In genomic region chr7:151349507-151349853, GRCh38 we compare ENCODE assay signal across 9 cellular contexts. TPM values are rescaled to one million over a fixed set of nuclear protein-coding genes. Genes with fewer than 3 reads are reported as not detected.
A peak's percentile ranks its signal among the peaks of the same experiment; 100 is the strongest.
DNase-seq lines count a peak whose midpoint lies in the region; ATAC-seq and TF ChIP-seq lines count a peak whose summit lies in the region.
"Had no signal": no experiment of that assay in that cellular context is flagged by ENCODE, and none has a peak within 500 bp of the region (broad histone marks: within the 10 kb centered on the region; RNA-seq: fewer than 3 reads in every experiment).

No MANE protein-coding gene starts in this region.

- TF ChIP-seq CTCF in brain (conservative IDR thresholded peaks at IDR 0.05) = no peak

- H3K27me3 Mint-ChIP-seq in T-helper 1 cell treated with Interleukin-12 subunit alpha and Interleukin-12 subunit beta and Interleukin-4 antibody, amounts not matched to agents 30 μg/mL and 1 μg/mL, for 36 hours (ENCODE audit: low read depth) = no peaks in the 10 kb centered on the region
- no peaks in the 10 kb centered on the region for H3K27me3 Mint-ChIP-seq in brain

- H3K36me3 Mint-ChIP-seq in T-helper 1 cell treated with Interleukin-12 subunit alpha and Interleukin-12 subunit beta and Interleukin-4 antibody, amounts not matched to agents 30 μg/mL and 1 μg/mL, for 36 hours (ENCODE audit: low read depth) = peaks cover 38% of the 10 kb centered on the region
- H3K36me3 Mint-ChIP-seq in brain = peaks cover 51% of the 10 kb centered on the region

- H3K27ac Mint-ChIP-seq in T-helper 1 cell treated with Interleukin-12 subunit alpha and Interleukin-12 subunit beta and Interleukin-4 antibody, amounts not matched to agents 30 μg/mL and 1 μg/mL, for 36 hours = peak overlapping the region; percentile 96
- H3K27ac Mint-ChIP-seq in brain = peak overlapping the region in 3 of 5 experiments; percentile 19 to 60 (median 25)

- DNase-seq in T-helper 1 cell (no peak), epidermal melanocyte (ENCODE audit: insufficient read length, low spot score) (no peak)
- DNase-seq in stimulated activated CD4-positive, alpha-beta T cell treated with anti-CD3 and anti-CD28 coated beads, Interleukin-12 subunit alpha, Interleukin-12 subunit beta, amount 100 ng/mL, for 4 hours = no peak

- H3K4me3 Mint-ChIP-seq in T-helper 1 cell treated with Interleukin-12 subunit alpha and Interleukin-12 subunit beta and Interleukin-4 antibody, amounts not matched to agents 30 μg/mL and 1 μg/mL, for 36 hours = peak overlapping the region; percentile 83
- peak overlapping the region in 1 of 5 experiments; percentile 26 for H3K4me3 Mint-ChIP-seq in brain

- ATAC-seq in HG03097 (IDR thresholded peaks at IDR 0.05; ENCODE audit: low FRiP score, unreplicated experiment) (peak; percentile 33), SK-N-SH treated with all-trans-retinoic acid at 6 μM for 48 hours (no peak)

- no peaks in the 10 kb centered on the region for H3K9me3 Mint-ChIP-seq in T-helper 1 cell treated with Interleukin-12 subunit alpha and Interleukin-12 subunit beta and Interleukin-4 antibody, amounts not matched to agents 30 μg/mL and 1 μg/mL, for 36 hours
- no peaks in the 10 kb centered on the region for H3K9me3 Mint-ChIP-seq in brain

- H3K4me3 ChIP-seq in skin epidermis = peak overlapping the region in 4 of 7 experiments; percentile 22 to 35 (median 29)
- H3K4me3 ChIP-seq: A549 had no signal

- H3K27ac ChIP-seq in skin epidermis = peak overlapping the region in 18 of 21 experiments; percentile 1 to 86 (median 72)
- H3K27ac ChIP-seq: A549 had no signal

- peaks cover 39% of the 10 kb centered on the region for H3K4me1 Mint-ChIP-seq in T-helper 1 cell treated with Interleukin-12 subunit alpha and Interleukin-12 subunit beta and Interleukin-4 antibody, amounts not matched to agents 30 μg/mL and 1 μg/mL, for 36 hours (ENCODE audit: low read depth)
- peaks cover 8% of the 10 kb centered on the region for H3K4me1 Mint-ChIP-seq in brain

TF ChIP-seq in SK-N-SH treated with all-trans-retinoic acid at 6 μM for 48 hours, 23 proteins besides CTCF, POLR2A, EP300 and RAD21:
- TF ChIP-seq, protein P1, sequence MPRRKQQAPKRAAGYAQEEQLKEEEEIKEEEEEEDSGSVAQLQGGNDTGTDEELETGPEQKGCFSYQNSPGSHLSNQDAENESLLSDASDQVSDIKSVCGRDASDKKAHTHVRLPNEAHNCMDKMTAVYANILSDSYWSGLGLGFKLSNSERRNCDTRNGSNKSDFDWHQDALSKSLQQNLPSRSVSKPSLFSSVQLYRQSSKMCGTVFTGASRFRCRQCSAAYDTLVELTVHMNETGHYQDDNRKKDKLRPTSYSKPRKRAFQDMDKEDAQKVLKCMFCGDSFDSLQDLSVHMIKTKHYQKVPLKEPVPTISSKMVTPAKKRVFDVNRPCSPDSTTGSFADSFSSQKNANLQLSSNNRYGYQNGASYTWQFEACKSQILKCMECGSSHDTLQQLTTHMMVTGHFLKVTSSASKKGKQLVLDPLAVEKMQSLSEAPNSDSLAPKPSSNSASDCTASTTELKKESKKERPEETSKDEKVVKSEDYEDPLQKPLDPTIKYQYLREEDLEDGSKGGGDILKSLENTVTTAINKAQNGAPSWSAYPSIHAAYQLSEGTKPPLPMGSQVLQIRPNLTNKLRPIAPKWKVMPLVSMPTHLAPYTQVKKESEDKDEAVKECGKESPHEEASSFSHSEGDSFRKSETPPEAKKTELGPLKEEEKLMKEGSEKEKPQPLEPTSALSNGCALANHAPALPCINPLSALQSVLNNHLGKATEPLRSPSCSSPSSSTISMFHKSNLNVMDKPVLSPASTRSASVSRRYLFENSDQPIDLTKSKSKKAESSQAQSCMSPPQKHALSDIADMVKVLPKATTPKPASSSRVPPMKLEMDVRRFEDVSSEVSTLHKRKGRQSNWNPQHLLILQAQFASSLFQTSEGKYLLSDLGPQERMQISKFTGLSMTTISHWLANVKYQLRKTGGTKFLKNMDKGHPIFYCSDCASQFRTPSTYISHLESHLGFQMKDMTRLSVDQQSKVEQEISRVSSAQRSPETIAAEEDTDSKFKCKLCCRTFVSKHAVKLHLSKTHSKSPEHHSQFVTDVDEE (CRISPR knock-in tag; IDR thresholded peaks at IDR 0.05) = no peak
- TF ChIP-seq TOX (CRISPR knock-in tag; IDR thresholded peaks at IDR 0.05; ENCODE audit: borderline replicate concordance) = no peak
- no peak for TF ChIP-seq OSR1 (CRISPR knock-in tag; IDR thresholded peaks at IDR 0.05)
- no peak for TF ChIP-seq RARB (CRISPR knock-in tag; IDR thresholded peaks at IDR 0.05)
- TF ChIP-seq, protein P2, sequence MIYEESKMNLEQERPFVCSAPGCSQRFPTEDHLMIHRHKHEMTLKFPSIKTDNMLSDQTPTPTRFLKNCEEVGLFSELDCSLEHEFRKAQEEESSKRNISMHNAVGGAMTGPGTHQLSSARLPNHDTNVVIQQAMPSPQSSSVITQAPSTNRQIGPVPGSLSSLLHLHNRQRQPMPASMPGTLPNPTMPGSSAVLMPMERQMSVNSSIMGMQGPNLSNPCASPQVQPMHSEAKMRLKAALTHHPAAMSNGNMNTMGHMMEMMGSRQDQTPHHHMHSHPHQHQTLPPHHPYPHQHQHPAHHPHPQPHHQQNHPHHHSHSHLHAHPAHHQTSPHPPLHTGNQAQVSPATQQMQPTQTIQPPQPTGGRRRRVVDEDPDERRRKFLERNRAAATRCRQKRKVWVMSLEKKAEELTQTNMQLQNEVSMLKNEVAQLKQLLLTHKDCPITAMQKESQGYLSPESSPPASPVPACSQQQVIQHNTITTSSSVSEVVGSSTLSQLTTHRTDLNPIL (CRISPR knock-in tag; IDR thresholded peaks at IDR 0.05; ENCODE audit: low read depth) = no peak
- TF ChIP-seq, protein P3, sequence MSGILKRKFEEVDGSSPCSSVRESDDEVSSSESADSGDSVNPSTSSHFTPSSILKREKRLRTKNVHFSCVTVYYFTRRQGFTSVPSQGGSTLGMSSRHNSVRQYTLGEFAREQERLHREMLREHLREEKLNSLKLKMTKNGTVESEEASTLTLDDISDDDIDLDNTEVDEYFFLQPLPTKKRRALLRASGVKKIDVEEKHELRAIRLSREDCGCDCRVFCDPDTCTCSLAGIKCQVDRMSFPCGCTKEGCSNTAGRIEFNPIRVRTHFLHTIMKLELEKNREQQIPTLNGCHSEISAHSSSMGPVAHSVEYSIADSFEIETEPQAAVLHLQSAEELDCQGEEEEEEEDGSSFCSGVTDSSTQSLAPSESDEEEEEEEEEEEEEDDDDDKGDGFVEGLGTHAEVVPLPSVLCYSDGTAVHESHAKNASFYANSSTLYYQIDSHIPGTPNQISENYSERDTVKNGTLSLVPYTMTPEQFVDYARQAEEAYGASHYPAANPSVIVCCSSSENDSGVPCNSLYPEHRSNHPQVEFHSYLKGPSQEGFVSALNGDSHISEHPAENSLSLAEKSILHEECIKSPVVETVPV (CRISPR knock-in tag; IDR thresholded peaks at IDR 0.05) = no peak
TF ChIP-seq in SK-N-SH treated with all-trans-retinoic acid at 6 μM for 48 hours: peak in this region for 0.

RNA-seq across cellular contexts. Expression of gene NUB1, which starts 7.9 kb away (rescaled TPM):
- 50.3 TPM for polyA plus RNA-seq in brain (ENCODE audit: insufficient read depth, low read depth, low replicate concordance)
